In the genomic region with DNA sequence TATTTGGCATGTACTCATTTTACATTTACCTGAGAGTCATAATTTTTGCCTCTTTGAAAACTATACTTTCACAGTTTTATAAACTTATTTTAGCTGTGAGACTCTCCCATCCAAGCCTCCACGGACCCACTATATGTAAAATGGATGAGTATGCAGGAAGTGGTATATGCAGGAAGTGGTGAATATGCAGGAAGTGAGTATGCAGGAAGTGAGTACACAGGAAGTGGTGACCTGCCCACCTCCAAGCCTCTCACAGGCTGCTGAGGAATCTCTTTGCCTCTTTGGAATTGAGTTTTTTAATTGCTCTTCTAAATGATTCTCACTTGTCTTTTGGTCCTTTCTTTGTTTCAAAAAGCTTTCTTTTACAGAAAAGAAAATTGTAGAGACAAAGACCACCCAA, we compare ENCODE assay signal across 9 cellular contexts.
DNase-seq lines count a peak whose midpoint lies in the region; ATAC-seq and TF ChIP-seq lines count a peak whose summit lies in the region.
"Had no signal": no experiment of that assay in that cellular context is flagged by ENCODE, and none has a peak within 500 bp of the region (broad histone marks: within the 10 kb centered on the region; RNA-seq: fewer than 3 reads in every experiment).

No MANE protein-coding gene starts in this region.

- H3K27ac Mint-ChIP-seq in WTC11, result no peak overlapping the region

- H3K27me3 ChIP-seq in Karpas-422 (ENCODE audit: low read length), result no peaks in the 10 kb centered on the region

- peaks cover 3% of the 10 kb centered on the region; the same call in 1 of the 2 replicates for H3K4me1 ChIP-seq in Karpas-422 (ENCODE audit: low read length)

- peak overlapping the region; percentile 19 for H3K4me3 ChIP-seq in Karpas-422 (ENCODE audit: low read length)

- peaks cover 6% of the 10 kb centered on the region; the same call in 1 of the 2 replicates for H3K36me3 Mint-ChIP-seq in WTC11

- H3K9me3 ChIP-seq in Karpas-422 (ENCODE audit: low read length), result peaks cover 23% of the 10 kb centered on the region; the same call in 1 of the 2 replicates

- POLR2A ChIA-PET in WTC11 (lab: Charles Lee), result no interaction called here

- H3K9ac ChIP-seq in Karpas-422 (ENCODE audit: low read length), result no peak overlapping the region

- no peaks in the 10 kb centered on the region for H4K20me1 ChIP-seq in Karpas-422 (ENCODE audit: insufficient read depth, low read depth, low read length)

- DNase-seq in Karpas-422, result peak; percentile 72
- DNase-seq in activated T-cell treated with anti-CD3 and anti-CD28 coated beads for 48 hours (ENCODE audit: low read depth), result peak; percentile 23
- DNase-seq in stimulated activated CD4-positive, alpha-beta T cell treated with anti-CD3 and anti-CD28 coated beads, Interleukin-12 subunit alpha, Interleukin-12 subunit beta, amount 100 ng/mL, for 48 hours (ENCODE audit: low read depth in 2 of 3, low spot score in 1 of 3), result peak; percentile 8 to 35 (median 24)
- no peak for DNase-seq in NCI-H2081 treated with DMSO at 0.1 percent for 48 hours (lab: John Stamatoyannopoulos, UW)
- no peak for DNase-seq in superior temporal gyrus (ENCODE audit: extremely low spot score)
- no peak for DNase-seq in WTC11 (ENCODE audit: low spot score)
- no peak for DNase-seq in DMS153 (lab: John Stamatoyannopoulos, UW)

- H3K4me1 Mint-ChIP-seq in WTC11, result 0 out of 2 replicates have a peak, but pooled peaks cover 3% of the 10 kb centered on the region

- H2AFZ ChIP-seq in Karpas-422 (ENCODE audit: low read length), result peak overlapping the region; percentile 74

- H3K36me3 ChIP-seq in Karpas-422 (ENCODE audit: insufficient read depth, low read length), result peaks cover 6% of the 10 kb centered on the region; the same call in 1 of the 2 replicates

- TF ChIP-seq CTCF in WTC11 (IDR thresholded peaks at IDR 0.05), result no peak

- H3K9me3 Mint-ChIP-seq in WTC11, result peaks cover 34% of the 10 kb centered on the region

- H3K4me3 Mint-ChIP-seq in WTC11, result no peak overlapping the region

- ATAC-seq in GM21423 (IDR thresholded peaks at IDR 0.05; ENCODE audit: unreplicated experiment) (peak; percentile 96), WTC11 (no peak)

- no peaks in the 10 kb centered on the region for H3K9me2 ChIP-seq in Karpas-422 (replicated peaks; ENCODE audit: insufficient read depth, low read length)

- H3K4me2 ChIP-seq in Karpas-422 (ENCODE audit: low read depth, low read length, poor library complexity, severe bottlenecking), result no peak overlapping the region

- H3K27ac ChIP-seq in Karpas-422 (ENCODE audit: low read length), result no peak overlapping the region
- H3K27ac ChIP-seq: VCaP had no signal

- no peaks in the 10 kb centered on the region for H3K27me3 Mint-ChIP-seq in WTC11 (ENCODE audit: low read depth)

- CTCF ChIA-PET in WTC11 (lab: Charles Lee), result no interaction called here

- no peaks in the 10 kb centered on the region for H3K79me2 ChIP-seq in Karpas-422 (ENCODE audit: low read length)

TF ChIP-seq in WTC11, 78 proteins besides CTCF, POLR2A, EP300 and RAD21:
- TF ChIP-seq SMAD3 (CRISPR knock-in tag; IDR thresholded peaks at IDR 0.05; ENCODE audit: borderline replicate concordance) (no peak), NR3C1 (CRISPR knock-in tag; conservative IDR thresholded peaks at IDR 0.05; ENCODE audit: low read depth) (no peak), USF2 (CRISPR knock-in tag; IDR thresholded peaks at IDR 0.05) (no peak), ZMAT4 (CRISPR knock-in tag; IDR thresholded peaks at IDR 0.05) (no peak), FOXJ3 (CRISPR knock-in tag; IDR thresholded peaks at IDR 0.05; ENCODE audit: borderline replicate concordance) (no peak), NR2C2 (CRISPR knock-in tag; IDR thresholded peaks at IDR 0.05) (no peak), TCF7 (CRISPR knock-in tag; IDR thresholded peaks at IDR 0.05; ENCODE audit: low read depth) (no peak), TP53 (CRISPR knock-in tag; IDR thresholded peaks at IDR 0.05) (no peak)
- TF ChIP-seq, protein P1, sequence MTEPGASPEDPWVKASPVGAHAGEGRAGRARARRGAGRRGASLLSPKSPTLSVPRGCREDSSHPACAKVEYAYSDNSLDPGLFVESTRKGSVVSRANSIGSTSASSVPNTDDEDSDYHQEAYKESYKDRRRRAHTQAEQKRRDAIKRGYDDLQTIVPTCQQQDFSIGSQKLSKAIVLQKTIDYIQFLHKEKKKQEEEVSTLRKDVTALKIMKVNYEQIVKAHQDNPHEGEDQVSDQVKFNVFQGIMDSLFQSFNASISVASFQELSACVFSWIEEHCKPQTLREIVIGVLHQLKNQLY (CRISPR knock-in tag; IDR thresholded peaks at IDR 0.05), result no peak

Comparison
In these comparisons a context has a peak if more than half of its experiments do, and no peak if none do; other contexts are left out.
1. DNase-seq: peak in Karpas-422 (single experiment), activated T-cell treated with anti-CD3 and anti-CD28 coated beads for 48 hours (single experiment) and stimulated activated CD4-positive, alpha-beta T cell treated with anti-CD3 and anti-CD28 coated beads, Interleukin-12 subunit alpha, Interleukin-12 subunit beta, amount 100 ng/mL, for 48 hours (3 of 3); none in NCI-H2081 treated with DMSO at 0.1 percent for 48 hours (single experiment), superior temporal gyrus (single experiment), WTC11 (single experiment) and DMS153 (single experiment).